In the genomic region with DNA sequence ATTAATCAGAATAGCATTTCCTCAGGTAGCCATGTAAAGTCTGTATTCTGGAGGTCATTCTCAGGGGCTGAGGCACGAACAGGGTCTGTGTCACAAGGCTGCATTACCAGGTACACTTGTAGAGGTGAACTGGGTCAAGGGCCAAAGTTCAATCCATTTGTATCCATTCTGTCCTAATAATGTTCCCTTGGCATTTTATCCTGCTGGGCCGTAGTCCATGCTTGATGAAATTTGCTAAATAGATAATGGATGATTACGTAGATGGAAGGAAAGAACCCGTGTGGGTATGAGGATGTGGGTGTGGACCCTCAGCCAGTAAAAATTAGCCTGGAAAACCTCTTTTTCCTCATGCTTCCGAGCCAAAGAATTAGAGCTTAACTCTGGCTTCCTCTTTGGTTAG, we compare ENCODE assay signal across 17 cellular contexts.
DNase-seq lines count a peak whose midpoint lies in the region; ATAC-seq, FAIRE-seq and TF ChIP-seq lines count a peak whose summit lies in the region.
"Had no signal": no experiment of that assay in that cellular context is flagged by ENCODE, and none has a peak within 500 bp of the region (broad histone marks: within the 10 kb centered on the region; RNA-seq: fewer than 3 reads in every experiment).

No MANE protein-coding gene starts in this region.

- H3K4me2 ChIP-seq in PC-9: no peak overlapping the region
- H3K4me2 ChIP-seq: BLaER1 treated with 17β-estradiol and CSF1 and Interleukin-3, amounts not matched to agents 10 nM and 100 nM had no signal

- no TSS peak for BruUV-seq in PC-9 (replicated peaks; lab: Mats Ljungman, UMichigan)

- POLR2A ChIA-PET in PC-9 (lab: Charles Lee; ENCODE audit: unreplicated experiment): no interaction called here

- 0 out of 2 replicates have a peak overlapping the region, but pooled peaks have one; percentile 19 for H2AFZ ChIP-seq in PC-9
- H2AFZ ChIP-seq: GM23248 had no signal

- DNase-seq in left cardiac atrium (peak; percentile 18), left ventricle myocardium inferior (no peak), PC-9 (no peak), left ventricle myocardium superior (no peak), small intestine (peak; percentile 63), NCI-H345 treated with DMSO at 0.1 percent for 48 hours (lab: John Stamatoyannopoulos, UW; ENCODE audit: unreplicated experiment) (no peak)
- DNase-seq: CD8-positive, alpha-beta T cell; DMS 273 treated with DMSO at 0.1 percent for 48 hours; DMS53; DND-41; EL; GM23248 had no signal

- H3K4me3 ChIP-seq in left ventricle myocardium inferior: no peak overlapping the region
- no peak overlapping the region for H3K4me3 ChIP-seq in PC-9
- H3K4me3 ChIP-seq in small intestine (ENCODE audit: low read depth in 1 of 2, low read length in 2 of 2): no peak overlapping the region
- H3K4me3 ChIP-seq: BLaER1 treated with 17β-estradiol and CSF1 and Interleukin-3, amounts not matched to agents 10 nM and 100 nM; GM12878; GM23248; HAP-1 had no signal

- FAIRE-seq in small intestine (lab: Jason Lieb, UNC): no peak
- FAIRE-seq: GM12878, GM19239 had no signal

- no peak overlapping the region for H3K27ac ChIP-seq in left ventricle myocardium inferior (replicated peaks)
- no peak overlapping the region for H3K27ac ChIP-seq in PC-9
- no peak overlapping the region for H3K27ac ChIP-seq in small intestine (ENCODE audit: low read depth in 1 of 2, low read length in 1 of 2)
- H3K27ac ChIP-seq: BLaER1 treated with 17β-estradiol and CSF1 and Interleukin-3, amounts not matched to agents 10 nM and 100 nM; GM23248 had no signal

- WGBS in small intestine, 3 donors: 34 to 62% (median 40%) methylated on average over 5 of the region's 5 CpGs

- CTCF ChIA-PET in PC-9 (lab: Charles Lee): no interaction called here

- no peaks in the 10 kb centered on the region for H3F3A ChIP-seq in PC-9 (ENCODE audit: insufficient read depth, low read depth)

- H3K79me2 ChIP-seq in PC-9 (ENCODE audit: low read depth): no peaks in the 10 kb centered on the region

- H3K4me1 ChIP-seq in left ventricle myocardium inferior (no peaks in the 10 kb centered on the region), PC-9 (replicated peaks; ENCODE audit: insufficient read depth) (no peaks in the 10 kb centered on the region), small intestine (ENCODE audit: control insufficient read depth in 2 of 2, insufficient read depth in 1 of 2, low read depth in 1 of 2, low read length in 1 of 2) (peaks cover 8 to 14% of the 10 kb centered on the region in 2 donors)
- H3K4me1 ChIP-seq: BLaER1 treated with 17β-estradiol and CSF1 and Interleukin-3, amounts not matched to agents 10 nM and 100 nM; HAP-1 had no signal

- H3K9me3 ChIP-seq in left ventricle myocardium inferior (replicated peaks) (no peaks in the 10 kb centered on the region), PC-9 (ENCODE audit: insufficient read depth, low read depth) (no peaks in the 10 kb centered on the region), small intestine (ENCODE audit: control insufficient read depth, low read depth) (no peaks in the 10 kb centered on the region)
- H3K9me3 ChIP-seq: BLaER1 treated with 17β-estradiol and CSF1 and Interleukin-3, amounts not matched to agents 10 nM and 100 nM; HAP-1 had no signal

- ATAC-seq in left cardiac atrium (peak in 1 of 2 donors; percentile 19), left ventricle myocardium superior (peak; percentile 59), GM21529 (IDR thresholded peaks at IDR 0.05; ENCODE audit: unreplicated experiment) (no peak)
- ATAC-seq: CD8-positive, alpha-beta T cell; GM12878 had no signal

- H3K36me3 ChIP-seq in left ventricle myocardium inferior (no peaks in the 10 kb centered on the region), PC-9 (ENCODE audit: low read depth) (no peaks in the 10 kb centered on the region), small intestine (ENCODE audit: control insufficient read depth in 2 of 2, insufficient read depth in 2 of 2, low read length in 2 of 2) (no peaks in the 10 kb centered on the region)
- H3K36me3 ChIP-seq: BLaER1 treated with 17β-estradiol and CSF1 and Interleukin-3, amounts not matched to agents 10 nM and 100 nM; HAP-1 had no signal

- TF ChIP-seq CTCF in left ventricle myocardium inferior (IDR thresholded peaks at IDR 0.05; ENCODE audit: borderline replicate concordance): no peak
- TF ChIP-seq CTCF in PC-9 (conservative IDR thresholded peaks at IDR 0.05): no peak

- intact Hi-C loops in left cardiac atrium (cut with DNase I): no loop called here
- intact Hi-C loops in left ventricle myocardium inferior (cut with micrococcal nuclease): no loop called here
- intact Hi-C loops in PC-9 (cut with micrococcal nuclease; ENCODE audit: unreplicated experiment): no loop called here
- intact Hi-C loops in left ventricle myocardium superior (cut with micrococcal nuclease): no loop called here

- no peaks in the 10 kb centered on the region for H3K9me2 ChIP-seq in PC-9 (ENCODE audit: insufficient read depth)

- H3K27me3 ChIP-seq in left ventricle myocardium inferior (ENCODE audit: low read depth): no peaks in the 10 kb centered on the region
- no peaks in the 10 kb centered on the region for H3K27me3 ChIP-seq in PC-9 (ENCODE audit: insufficient read depth, low read depth)
- no peaks in the 10 kb centered on the region for H3K27me3 ChIP-seq in small intestine (ENCODE audit: control insufficient read depth in 2 of 2, insufficient read depth in 2 of 2, low read length in 2 of 2)
- H3K27me3 ChIP-seq: BLaER1 treated with 17β-estradiol and CSF1 and Interleukin-3, amounts not matched to agents 10 nM and 100 nM had no signal

- H4K20me1 ChIP-seq in PC-9 (ENCODE audit: insufficient read depth): no peaks in the 10 kb centered on the region
- H4K20me1 ChIP-seq: BLaER1 treated with 17β-estradiol and CSF1 and Interleukin-3, amounts not matched to agents 10 nM and 100 nM had no signal

Comparison
In these comparisons a context has a peak if more than half of its experiments do, and no peak if none do; other contexts are left out.
1. DNase-seq: peak in left cardiac atrium (single experiment) and small intestine (single experiment); none in left ventricle myocardium inferior (single experiment), PC-9 (0 of 2), left ventricle myocardium superior (single experiment) and NCI-H345 treated with DMSO at 0.1 percent for 48 hours (single experiment).